In the genomic region with DNA sequence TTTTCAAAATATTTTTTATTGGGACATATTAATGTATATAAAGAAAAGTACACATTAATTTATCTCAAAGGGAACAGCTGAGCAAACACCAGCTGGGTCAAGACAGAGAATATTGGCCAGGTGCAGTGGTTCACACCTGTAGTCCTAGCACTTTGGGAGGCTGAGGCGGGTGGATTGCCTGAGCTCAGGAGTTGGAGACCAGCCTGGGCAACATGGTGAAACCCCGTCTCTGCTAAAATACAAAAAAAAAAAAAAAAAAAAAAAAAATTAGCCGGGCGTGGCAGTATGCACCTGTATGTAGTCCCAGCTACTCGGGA, we compare ENCODE assay signal across 9 cellular contexts. TPM values are rescaled to one million over a fixed set of nuclear protein-coding genes. Genes with fewer than 3 reads are reported as not detected.
"Had no signal": no experiment of that assay in that cellular context is flagged by ENCODE, and none has a peak within 500 bp of the region (broad histone marks: within the 10 kb centered on the region; RNA-seq: fewer than 3 reads in every experiment).

No MANE protein-coding gene starts in this region.

RNA-seq across cellular contexts. Expression of a gene that starts 14.3 kb away (rescaled TPM):
- total RNA-seq: astrocyte, endothelial cell of umbilical vein, left lobe of liver, mesenteric fat pad, neural crest cell, occipital lobe, sigmoid colon, testis, vagina had no signal
